ENCODE assay signal across 8 cellular contexts in genomic region chr9:35606138-35606504, GRCh38. TPM values are rescaled to one million over a fixed set of nuclear protein-coding genes. Genes with fewer than 3 reads are reported as not detected.
DNase-seq lines count a peak whose midpoint lies in the region; ATAC-seq, FAIRE-seq and TF ChIP-seq lines count a peak whose summit lies in the region.

No MANE protein-coding gene starts in this region.

- H2AFZ ChIP-seq in keratinocyte (ENCODE audit: control insufficient read depth, low read length) = no peak overlapping the region

- no peaks in the 10 kb centered on the region for H3K27me3 ChIP-seq in keratinocyte (ENCODE audit: control insufficient read depth, extremely low read depth, insufficient read depth, low read length)
- H3K27me3 ChIP-seq in thoracic aorta (replicated peaks; ENCODE audit: insufficient read depth) = no peaks in the 10 kb centered on the region

- H4K20me1 ChIP-seq in keratinocyte (ENCODE audit: control insufficient read depth, extremely low read depth, insufficient read depth, low read length) = no peaks in the 10 kb centered on the region

- ATAC-seq in activated CD8-positive, alpha-beta T cell treated with anti-CD3 and anti-CD28 coated beads, Interleukin-2, amount 10 ng/mL, durations not matched to agents 7 days and 5 days = no peak
- ATAC-seq in thoracic aorta (ENCODE audit: insufficient number of reproducible peaks, low FRiP score, low read depth) (no peak), HG03439 (IDR thresholded peaks at IDR 0.05; ENCODE audit: unreplicated experiment) (no peak), GM18909 (IDR thresholded peaks at IDR 0.05; ENCODE audit: poor library complexity, unreplicated experiment) (no peak)

- H3K36me3 ChIP-seq in keratinocyte (ENCODE audit: control insufficient read depth in 2 of 2, extremely low read depth in 1 of 2, insufficient read depth in 2 of 2, low read length in 2 of 2) (peaks cover 9 to 25% of the 10 kb centered on the region in 2 experiments), thoracic aorta (peaks cover 24% of the 10 kb centered on the region)

- H3K27me3 Mint-ChIP-seq in activated T-cell treated with anti-CD3 and anti-CD28 coated beads, Interleukin-2, amount 50 U/mL, for 24 hours = no peaks in the 10 kb centered on the region
- H3K27me3 Mint-ChIP-seq in activated CD8-positive, alpha-beta T cell treated with anti-CD3 and anti-CD28 coated beads, Interleukin-2, amount 10 ng/mL, durations not matched to agents 7 days and 5 days (ENCODE audit: low read depth) = no peaks in the 10 kb centered on the region

- H3K4me3 Mint-ChIP-seq in activated T-cell treated with anti-CD3 and anti-CD28 coated beads, Interleukin-2, amount 50 U/mL, for 24 hours = peak overlapping the region; percentile 82
- H3K4me3 Mint-ChIP-seq in activated CD8-positive, alpha-beta T cell treated with anti-CD3 and anti-CD28 coated beads, Interleukin-2, amount 10 ng/mL, durations not matched to agents 7 days and 5 days = peak overlapping the region; percentile 80

- H3K4me1 ChIP-seq in keratinocyte (ENCODE audit: control insufficient read depth, extremely low read depth, insufficient read depth, low read length) (peaks cover 19% of the 10 kb centered on the region), thoracic aorta (ENCODE audit: control insufficient read depth in 1 of 2, low read depth in 2 of 2) (peaks cover 19 to 25% of the 10 kb centered on the region in 2 donors)

- DNase-seq in activated T-cell treated with anti-CD3 and anti-CD28 coated beads, Interleukin-2, amount 50 U/mL, for 24 hours = no peak
- DNase-seq in activated T-cell treated with anti-CD3 and anti-CD28 coated beads for 4 hours = no peak
- DNase-seq in activated CD8-positive, alpha-beta T cell treated with anti-CD3 and anti-CD28 coated beads, Interleukin-2, amount 10 ng/mL, durations not matched to agents 7 days and 5 days = no peak
- DNase-seq in keratinocyte (ENCODE audit: low read depth, low spot score) = no peak
- DNase-seq in thoracic aorta (ENCODE audit: low spot score) = no peak
- no peak for DNase-seq in activated gamma-delta T cell (lab: John Stamatoyannopoulos, UW)

- TF ChIP-seq CTCF in keratinocyte (optimal IDR thresholded peaks at IDR 0.05 in 1 of 3, IDR thresholded peaks at IDR 0.05 in 1 of 3, conservative IDR thresholded peaks at IDR 0.05 in 1 of 3; ENCODE audit: extremely low read depth in 1 of 3, insufficient read depth in 2 of 3, low read length in 3 of 3) = no peak
- no peak for TF ChIP-seq CTCF in thoracic aorta (IDR thresholded peaks at IDR 0.05)

- H3K4me1 Mint-ChIP-seq in activated T-cell treated with anti-CD3 and anti-CD28 coated beads, Interleukin-2, amount 50 U/mL, for 24 hours (ENCODE audit: low read depth) = peaks cover 38% of the 10 kb centered on the region
- peaks cover 38% of the 10 kb centered on the region for H3K4me1 Mint-ChIP-seq in activated CD8-positive, alpha-beta T cell treated with anti-CD3 and anti-CD28 coated beads, Interleukin-2, amount 10 ng/mL, durations not matched to agents 7 days and 5 days (ENCODE audit: low read depth)

- CTCF ChIA-PET in activated CD8-positive, alpha-beta T cell treated with anti-CD3 and anti-CD28 coated beads, Interleukin-2, amount 10 ng/mL, durations not matched to agents 7 days and 5 days (lab: Charles Lee) = interaction anchor here (1.0 to 3.5 kb wide), 7 partner anchors 9 to 121 kb away, joined by 3 to 47 read pairs (median 23); partner anchors contain the start of genes ARHGEF39, CCDC107, RMRP and SIT1

- peaks cover 9% of the 10 kb centered on the region for H3K79me2 ChIP-seq in keratinocyte (ENCODE audit: control insufficient read depth, insufficient read depth, low read length)

- no peaks in the 10 kb centered on the region for H3K9me1 ChIP-seq in keratinocyte (ENCODE audit: control insufficient read depth, extremely low read depth, insufficient read depth, low read length)

- H3K9ac ChIP-seq in keratinocyte (ENCODE audit: control insufficient read depth, extremely low read depth, insufficient read depth, low read length) = peak overlapping the region; percentile 71

- H3K27ac ChIP-seq in keratinocyte (ENCODE audit: control insufficient read depth, insufficient read depth, low read length) (no peak overlapping the region), thoracic aorta (peak overlapping the region; percentile 58 to 66)

- no peaks in the 10 kb centered on the region for H3K9me3 ChIP-seq in keratinocyte (ENCODE audit: control insufficient read depth, low read depth, low read length)
- no peaks in the 10 kb centered on the region for H3K9me3 ChIP-seq in thoracic aorta

- no peak for FAIRE-seq in keratinocyte (lab: Jason Lieb, UNC)

- H3K9me3 Mint-ChIP-seq in activated T-cell treated with anti-CD3 and anti-CD28 coated beads, Interleukin-2, amount 50 U/mL, for 24 hours = no peaks in the 10 kb centered on the region
- no peaks in the 10 kb centered on the region for H3K9me3 Mint-ChIP-seq in activated CD8-positive, alpha-beta T cell treated with anti-CD3 and anti-CD28 coated beads, Interleukin-2, amount 10 ng/mL, durations not matched to agents 7 days and 5 days (ENCODE audit: insufficient read depth)

- peak overlapping the region; percentile 91 for H3K4me2 ChIP-seq in keratinocyte (ENCODE audit: control insufficient read depth, extremely low read depth, insufficient read depth, low read depth, low read length)

- H3K27ac Mint-ChIP-seq in activated T-cell treated with anti-CD3 and anti-CD28 coated beads, Interleukin-2, amount 50 U/mL, for 24 hours = peak overlapping the region; percentile 75
- peak overlapping the region; percentile 34 for H3K27ac Mint-ChIP-seq in activated CD8-positive, alpha-beta T cell treated with anti-CD3 and anti-CD28 coated beads, Interleukin-2, amount 10 ng/mL, durations not matched to agents 7 days and 5 days

- peak overlapping the region; percentile 68 to 81 (median 80) for H3K4me3 ChIP-seq in keratinocyte (ENCODE audit: control insufficient read depth in 2 of 3, extremely low read depth in 1 of 3, insufficient read depth in 2 of 3, low read depth in 1 of 3, low read length in 3 of 3)
- H3K4me3 ChIP-seq in thoracic aorta = peak overlapping the region; percentile 90

- dilution Hi-C loops in keratinocyte (cut with MboI; ENCODE audit: extremely low pct_ligation_motif_present, low sequenced_read_pairs) = no loop called here

- H3K36me3 Mint-ChIP-seq in activated T-cell treated with anti-CD3 and anti-CD28 coated beads, Interleukin-2, amount 50 U/mL, for 24 hours (ENCODE audit: low read depth) = peaks cover 40% of the 10 kb centered on the region
- H3K36me3 Mint-ChIP-seq in activated CD8-positive, alpha-beta T cell treated with anti-CD3 and anti-CD28 coated beads, Interleukin-2, amount 10 ng/mL, durations not matched to agents 7 days and 5 days (ENCODE audit: low read depth) = peaks cover 26% of the 10 kb centered on the region

- POLR2A ChIA-PET in activated CD8-positive, alpha-beta T cell treated with anti-CD3 and anti-CD28 coated beads, Interleukin-2, amount 10 ng/mL, durations not matched to agents 7 days and 5 days (lab: Charles Lee) = interaction anchor here (1.7 to 3.2 kb wide), 2 partner anchors 41 to 59 kb away, joined by 6 to 22 read pairs; partner anchors contain the start of gene ARHGEF39

RNA-seq across cellular contexts. Expression of gene TESK1, which starts 1.1 kb away (rescaled TPM):
- total RNA-seq in activated CD8-positive, alpha-beta T cell treated with anti-CD3 and anti-CD28 coated beads, Interleukin-2, amount 10 ng/mL, durations not matched to agents 7 days and 5 days = 10 to 100 TPM; 41.6 to 47.1 TPM
- 11.2 to 13.5 TPM (median 11.8 TPM) in 3 replicates for polyA plus RNA-seq in keratinocyte
- polyA plus RNA-seq in keratinocyte (2011; ENCODE audit: low read depth) = 5.0 TPM
- polyA plus RNA-seq in keratinocyte (2011; cell fraction: cytosol; rRNA removed) = 6.4 and 13.4 TPM in 2 replicates
- 40.7 and 40.8 TPM in 2 replicates for polyA plus RNA-seq in keratinocyte (2011; cell fraction: nucleus; rRNA removed)
- polyA plus RNA-seq in keratinocyte (2012; ENCODE audit: low replicate concordance) = 15.6 and 16.5 TPM in 2 replicates
- polyA minus RNA-seq in keratinocyte = 10.9 to 29.4 TPM (median 12.3 TPM) in 3 replicates
- polyA minus RNA-seq in keratinocyte (2011; cell fraction: cytosol; rRNA and poly(A)+ RNA removed) = 14.0 TPM
- 8.2 and 11.2 TPM in 2 replicates for polyA minus RNA-seq in keratinocyte (2011; cell fraction: nucleus; rRNA and poly(A)+ RNA removed)
- total RNA-seq in thoracic aorta = 10 to 100 TPM; 64.5 to 69.9 TPM

RNA-seq across cellular contexts. Expression of gene CD72, which starts 12.1 kb away (rescaled TPM):
- 10 to 100 TPM; 11.6 to 15.0 TPM for total RNA-seq in activated CD8-positive, alpha-beta T cell treated with anti-CD3 and anti-CD28 coated beads, Interleukin-2, amount 10 ng/mL, durations not matched to agents 7 days and 5 days
- polyA plus RNA-seq in keratinocyte = 0.66 to 2.4 TPM (median 0.82 TPM) in 3 replicates
- 1.2 TPM for polyA plus RNA-seq in keratinocyte (2011; ENCODE audit: low read depth)
- polyA plus RNA-seq in keratinocyte (2011; cell fraction: cytosol; rRNA removed) = 0.85 and 1.5 TPM in 2 replicates
- 9.2 and 12.4 TPM in 2 replicates for polyA plus RNA-seq in keratinocyte (2011; cell fraction: nucleus; rRNA removed)
- polyA plus RNA-seq in keratinocyte (2012; ENCODE audit: low replicate concordance) = 0.40 and 2.7 TPM in 2 replicates
- polyA minus RNA-seq in keratinocyte = 0.56 to 1.1 TPM (median 0.95 TPM) in 3 replicates
- not detected for polyA minus RNA-seq in keratinocyte (2011; cell fraction: cytosol; rRNA and poly(A)+ RNA removed)
- 1.7 and 2.2 TPM in 2 replicates for polyA minus RNA-seq in keratinocyte (2011; cell fraction: nucleus; rRNA and poly(A)+ RNA removed)
- total RNA-seq in thoracic aorta = 1 to 10 TPM; 2.2 to 9.9 TPM

RNA-seq across cellular contexts. Expression of gene SIT1, which starts 44.6 kb away (rescaled TPM):
- total RNA-seq in activated CD8-positive, alpha-beta T cell treated with anti-CD3 and anti-CD28 coated beads, Interleukin-2, amount 10 ng/mL, durations not matched to agents 7 days and 5 days = 100 to 1,000 TPM; 213 to 220 TPM
- not detected in 3 replicates for polyA plus RNA-seq in keratinocyte
- not detected for polyA plus RNA-seq in keratinocyte (2011; ENCODE audit: low read depth)
- polyA plus RNA-seq in keratinocyte (2011; cell fraction: cytosol; rRNA removed) = not detected in 2 replicates
- not detected in 2 replicates for polyA plus RNA-seq in keratinocyte (2011; cell fraction: nucleus; rRNA removed)
- polyA plus RNA-seq in keratinocyte (2012; ENCODE audit: low replicate concordance) = not detected in 2 replicates
- polyA minus RNA-seq in keratinocyte = not detected in 3 replicates
- not detected for polyA minus RNA-seq in keratinocyte (2011; cell fraction: cytosol; rRNA and poly(A)+ RNA removed)
- not detected in 2 replicates for polyA minus RNA-seq in keratinocyte (2011; cell fraction: nucleus; rRNA and poly(A)+ RNA removed)
- under 1 TPM in 1 of 2 donors, not detected in 1; 0.68 TPM for total RNA-seq in thoracic aorta

RNA-seq across cellular contexts. Expression of gene RMRP, which starts 51.7 kb away (rescaled TPM):
- over 10,000 TPM in 1 of 2 experiments, 1,000 to 10,000 TPM in 1; 7,126 to 12,592 TPM for total RNA-seq in activated CD8-positive, alpha-beta T cell treated with anti-CD3 and anti-CD28 coated beads, Interleukin-2, amount 10 ng/mL, durations not matched to agents 7 days and 5 days
- 21.6 to 91.8 TPM (median 40.5 TPM) in 3 replicates for polyA plus RNA-seq in keratinocyte
- polyA plus RNA-seq in keratinocyte (2011; ENCODE audit: low read depth) = 29.8 TPM
- 31.7 and 49.9 TPM in 2 replicates for polyA plus RNA-seq in keratinocyte (2011; cell fraction: cytosol; rRNA removed)
- 581 and 1,734 TPM in 2 replicates for polyA plus RNA-seq in keratinocyte (2011; cell fraction: nucleus; rRNA removed)
- polyA plus RNA-seq in keratinocyte (2012; ENCODE audit: low replicate concordance) = 12.7 and 20.0 TPM in 2 replicates
- 5,944 to 36,209 TPM (median 23,721 TPM) in 3 replicates for polyA minus RNA-seq in keratinocyte
- 15,491 TPM for polyA minus RNA-seq in keratinocyte (2011; cell fraction: cytosol; rRNA and poly(A)+ RNA removed)
- polyA minus RNA-seq in keratinocyte (2011; cell fraction: nucleus; rRNA and poly(A)+ RNA removed) = 126,667 and 367,210 TPM in 2 replicates
- 1,000 to 10,000 TPM; 1,550 to 5,543 TPM for total RNA-seq in thoracic aorta

RNA-seq across cellular contexts. Expression of gene CCDC107, which starts 52.0 kb away (rescaled TPM):
- 10 to 100 TPM; 34.8 to 36.8 TPM for total RNA-seq in activated CD8-positive, alpha-beta T cell treated with anti-CD3 and anti-CD28 coated beads, Interleukin-2, amount 10 ng/mL, durations not matched to agents 7 days and 5 days
- 10.5 to 14.3 TPM (median 14.1 TPM) in 3 replicates for polyA plus RNA-seq in keratinocyte
- 7.1 TPM for polyA plus RNA-seq in keratinocyte (2011; ENCODE audit: low read depth)
- 6.0 and 10.1 TPM in 2 replicates for polyA plus RNA-seq in keratinocyte (2011; cell fraction: cytosol; rRNA removed)
- polyA plus RNA-seq in keratinocyte (2011; cell fraction: nucleus; rRNA removed) = 10.8 TPM in 2 replicates
- 12.5 and 13.3 TPM in 2 replicates for polyA plus RNA-seq in keratinocyte (2012; ENCODE audit: low replicate concordance)
- polyA minus RNA-seq in keratinocyte = 2.4 to 7.8 TPM (median 4.0 TPM) in 3 replicates
- 13.6 TPM for polyA minus RNA-seq in keratinocyte (2011; cell fraction: cytosol; rRNA and poly(A)+ RNA removed)
- 3.0 and 3.6 TPM in 2 replicates for polyA minus RNA-seq in keratinocyte (2011; cell fraction: nucleus; rRNA and poly(A)+ RNA removed)
- total RNA-seq in thoracic aorta = 10 to 100 TPM; 75.2 to 92.2 TPM

Comparison
In these comparisons a context has a peak if more than half of its experiments do, and no peak if none do; other contexts are left out.
1. RNA of gene SIT1, which starts 44.6 kb away (total RNA-seq): 213 to 220 TPM in activated CD8-positive, alpha-beta T cell treated with anti-CD3 and anti-CD28 coated beads, Interleukin-2, amount 10 ng/mL, durations not matched to agents 7 days and 5 days; 0.68 TPM in thoracic aorta; every median in the first group is over 100 times any median in the second.